In genomic region chr10:122271076-122271475, GRCh38 we compare ENCODE assay signal across 14 cellular contexts. TPM values are rescaled to one million over a fixed set of nuclear protein-coding genes. Genes with fewer than 3 reads are reported as not detected.
DNase-seq lines count a peak whose midpoint lies in the region; ATAC-seq and TF ChIP-seq lines count a peak whose summit lies in the region.
"Had no signal": no experiment of that assay in that cellular context is flagged by ENCODE, and none has a peak within 500 bp of the region (broad histone marks: within the 10 kb centered on the region; RNA-seq: fewer than 3 reads in every experiment).

Gene BTBD16, plus strand, starts transcription at chr10:122271296. Its CDS starts 3,786 bp downstream, at chr10:122275082.

- no peaks in the 10 kb centered on the region for H3K79me2 ChIP-seq in GM23338 (replicated peaks; ENCODE audit: insufficient read depth)

- no peaks in the 10 kb centered on the region for H3K36me3 ChIP-seq in BLaER1
- no peaks in the 10 kb centered on the region for H3K36me3 ChIP-seq in GM23338 (ENCODE audit: insufficient read depth)
- H3K36me3 ChIP-seq: BE2C had no signal

- H3K4me2 ChIP-seq in BLaER1, result peak within 1 kb of the TSS; percentile 12; the same call in 1 of the 2 replicates
- H3K4me2 ChIP-seq in GM23338, result no peak within 1 kb of the TSS
- H3K4me2 ChIP-seq: A549 had no signal

- peaks cover 12% of the 10 kb centered on the region for H3K4me1 ChIP-seq in BLaER1
- H3K4me1 ChIP-seq in GM23338 (ENCODE audit: insufficient read depth), result no peaks in the 10 kb centered on the region
- H3K4me1 ChIP-seq: BE2C had no signal

- H2AFZ ChIP-seq in GM23338, result no peak within 1 kb of the TSS

- H3K9ac ChIP-seq in BLaER1, result no peak within 1 kb of the TSS

- TF ChIP-seq CTCF in GM23338 (conservative IDR thresholded peaks at IDR 0.05; ENCODE audit: low read depth in 2 of 2) (no peak), glutamatergic neuron (IDR thresholded peaks at IDR 0.05; ENCODE audit: partially characterized antibody, unreplicated experiment) (no peak), progenitor cell of endocrine pancreas (IDR thresholded peaks at IDR 0.05; ENCODE audit: unreplicated experiment) (no peak)

- H3K4me3 ChIP-seq in BLaER1 (no peak within 1 kb of the TSS), GM23338 (no peak within 1 kb of the TSS)
- H3K4me3 ChIP-seq: A549 had no signal

- no peaks in the 10 kb centered on the region for H3F3A ChIP-seq in GM23338 (replicated peaks; ENCODE audit: low read depth)

- H3K27me3 Mint-ChIP-seq in GM23338 (ENCODE audit: insufficient read depth, low read depth, poor library complexity) (peaks cover 8% of the 10 kb centered on the region), glutamatergic neuron (ENCODE audit: unreplicated experiment) (peaks cover 15% of the 10 kb centered on the region), progenitor cell of endocrine pancreas (no peaks in the 10 kb centered on the region)
- peaks cover 9% of the 10 kb centered on the region for H3K27me3 Mint-ChIP-seq in activated T-cell treated with anti-CD3 and anti-CD28 coated beads, Interleukin-2, amount 50 U/mL, for 72 hours (ENCODE audit: low read depth)

- H3K9me3 ChIP-seq in BLaER1, result no peaks in the 10 kb centered on the region
- H3K9me3 ChIP-seq: A549, BE2C had no signal

- peaks cover 3% of the 10 kb centered on the region; the same call in 1 of the 3 replicates for H3K4me1 Mint-ChIP-seq in GM23338
- peaks cover 8% of the 10 kb centered on the region for H3K4me1 Mint-ChIP-seq in glutamatergic neuron (ENCODE audit: low read depth, unreplicated experiment)
- H3K4me1 Mint-ChIP-seq in progenitor cell of endocrine pancreas (ENCODE audit: low read depth), result peaks cover 11% of the 10 kb centered on the region
- no peaks in the 10 kb centered on the region for H3K4me1 Mint-ChIP-seq in activated T-cell treated with anti-CD3 and anti-CD28 coated beads, Interleukin-2, amount 50 U/mL, for 72 hours (ENCODE audit: low read depth)

- peak within 1 kb of the TSS; percentile 67; the same call in 1 of the 2 replicates for H3K27ac Mint-ChIP-seq in GM23338
- peak within 1 kb of the TSS; percentile 38 for H3K27ac Mint-ChIP-seq in glutamatergic neuron (ENCODE audit: unreplicated experiment)
- H3K27ac Mint-ChIP-seq in progenitor cell of endocrine pancreas, result peak within 1 kb of the TSS; percentile 49
- H3K27ac Mint-ChIP-seq in activated T-cell treated with anti-CD3 and anti-CD28 coated beads, Interleukin-2, amount 50 U/mL, for 72 hours, result no peak within 1 kb of the TSS

- H4K20me1 ChIP-seq in BLaER1 (no peaks in the 10 kb centered on the region), GM23338 (replicated peaks; ENCODE audit: insufficient read depth) (no peaks in the 10 kb centered on the region)

- ATAC-seq in GM23338, result no peak
- ATAC-seq in activated T-cell treated with anti-CD3 and anti-CD28 coated beads, Interleukin-2, amount 50 U/mL, for 72 hours (replicated peaks in 1 of 2), result no peak
- ATAC-seq: A549, HCT116 had no signal

- H3K27ac ChIP-seq in BLaER1 (no peak within 1 kb of the TSS), GM23338 (ENCODE audit: low read depth) (no peak within 1 kb of the TSS)
- H3K27ac ChIP-seq: A549 had no signal

- H3K4me3 Mint-ChIP-seq in GM23338 (no peak within 1 kb of the TSS), glutamatergic neuron (ENCODE audit: unreplicated experiment) (no peak within 1 kb of the TSS), progenitor cell of endocrine pancreas (ENCODE audit: low read depth) (no peak within 1 kb of the TSS)
- H3K4me3 Mint-ChIP-seq in activated T-cell treated with anti-CD3 and anti-CD28 coated beads, Interleukin-2, amount 50 U/mL, for 72 hours, result no peak within 1 kb of the TSS

- no peaks in the 10 kb centered on the region for H3K27me3 ChIP-seq in BLaER1
- H3K27me3 ChIP-seq in GM23338 (ENCODE audit: insufficient read depth), result no peaks in the 10 kb centered on the region
- H3K27me3 ChIP-seq: BE2C had no signal

- DNase-seq in GM23338 (ENCODE audit: low spot score) (no peak), glutamatergic neuron (no peak), progenitor cell of endocrine pancreas (ENCODE audit: low spot score, unreplicated experiment) (no peak), NCI-H774 (lab: John Stamatoyannopoulos, UW) (no peak), SHP77 (lab: John Stamatoyannopoulos, UW) (no peak), DMS 273 treated with DMSO at 0.1 percent for 48 hours (lab: John Stamatoyannopoulos, UW) (no peak)
- no peak for DNase-seq in activated T-cell treated with anti-CD3 and anti-CD28 coated beads, Interleukin-2, amount 50 U/mL, for 72 hours
- DNase-seq: BE2C, IMR-90 had no signal

- H3K9me3 Mint-ChIP-seq in GM23338, result no peaks in the 10 kb centered on the region
- H3K9me3 Mint-ChIP-seq in glutamatergic neuron (ENCODE audit: unreplicated experiment), result peaks cover 24% of the 10 kb centered on the region
- no peaks in the 10 kb centered on the region for H3K9me3 Mint-ChIP-seq in progenitor cell of endocrine pancreas (ENCODE audit: low read depth)
- H3K9me3 Mint-ChIP-seq in activated T-cell treated with anti-CD3 and anti-CD28 coated beads, Interleukin-2, amount 50 U/mL, for 72 hours, result no peaks in the 10 kb centered on the region

- no peaks in the 10 kb centered on the region for H3K36me3 Mint-ChIP-seq in GM23338 (ENCODE audit: low read depth)
- H3K36me3 Mint-ChIP-seq in glutamatergic neuron (ENCODE audit: unreplicated experiment), result peaks cover 15% of the 10 kb centered on the region
- H3K36me3 Mint-ChIP-seq in progenitor cell of endocrine pancreas (ENCODE audit: insufficient read depth), result no peaks in the 10 kb centered on the region
- no peaks in the 10 kb centered on the region for H3K36me3 Mint-ChIP-seq in activated T-cell treated with anti-CD3 and anti-CD28 coated beads, Interleukin-2, amount 50 U/mL, for 72 hours (ENCODE audit: insufficient read depth in 2 of 2)

- peaks cover 8% of the 10 kb centered on the region; the same call in 1 of the 2 replicates for H3K9me2 ChIP-seq in GM23338 (ENCODE audit: insufficient read depth)

TF ChIP-seq in GM23338, 12 proteins besides CTCF, POLR2A, EP300 and RAD21 (continues in another document):
- TF ChIP-seq JUNB (IDR thresholded peaks at IDR 0.05; ENCODE audit: unreplicated experiment) (no peak), ETS1 (IDR thresholded peaks at IDR 0.05) (no peak), POLR2AphosphoS5 (IDR thresholded peaks at IDR 0.05; ENCODE audit: low read depth) (no peak), EZH2phosphoT487 (IDR thresholded peaks at IDR 0.05; ENCODE audit: unreplicated experiment) (no peak), NANOG (IDR thresholded peaks at IDR 0.05; ENCODE audit: borderline replicate concordance) (no peak), ZNF114 (CRISPR knock-in tag; IDR thresholded peaks at IDR 0.05) (no peak), EZH2 (IDR thresholded peaks at IDR 0.05; ENCODE audit: low read depth, unreplicated experiment) (no peak), CREB1 (CRISPR knock-in tag; IDR thresholded peaks at IDR 0.05; ENCODE audit: low read depth) (no peak), STAT1 (IDR thresholded peaks at IDR 0.05; ENCODE audit: unreplicated experiment) (no peak), ZNF331 (CRISPR knock-in tag; IDR thresholded peaks at IDR 0.05; ENCODE audit: low read depth) (no peak), REST (IDR thresholded peaks at IDR 0.05; ENCODE audit: unreplicated experiment) (no peak)

RNA-seq across cellular contexts. Expression of gene BTBD16, which starts in this region (rescaled TPM):
- total RNA-seq in GM23338 (2014; rRNA removed; shearing (Covaris generic)), result not detected in 2 replicates
- polyA plus RNA-seq in GM23338 (2016; fragmentation: Nextera tagmentation; extraction: Ambion mirVana), result not detected in 2 replicates
- total RNA-seq in glutamatergic neuron (ENCODE audit: unreplicated experiment), result 0.98 TPM
- not detected in 2 replicates for total RNA-seq in progenitor cell of endocrine pancreas
- total RNA-seq in activated T-cell treated with anti-CD3 and anti-CD28 coated beads, Interleukin-2, amount 50 U/mL, for 72 hours, result not detected
- total RNA-seq: Daoy, IMR-90 had no signal
- polyA plus RNA-seq: AG04450, IMR-90 had no signal
